8 cellular contexts compared by ENCODE assay signal in the genomic region with DNA sequence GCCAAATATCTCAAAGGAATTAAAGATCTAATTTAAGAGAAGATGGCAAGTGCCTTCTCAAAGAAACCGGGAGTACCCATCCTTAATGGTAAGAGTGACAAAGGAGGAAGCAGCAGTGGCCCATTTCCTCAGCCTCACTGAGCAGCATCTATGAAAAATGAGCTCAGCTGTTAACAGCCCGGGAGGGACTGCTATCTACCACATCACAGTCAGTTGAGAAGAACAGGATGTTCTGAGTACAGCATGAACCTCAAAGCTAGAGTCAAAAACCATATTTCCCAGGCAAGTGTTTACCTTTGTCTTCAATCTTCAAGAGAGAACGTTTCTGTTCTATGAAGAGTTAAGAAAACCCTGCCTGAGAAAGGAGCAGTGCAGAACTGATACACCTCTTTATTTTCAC.
DNase-seq lines count a peak whose midpoint lies in the region; ATAC-seq and TF ChIP-seq lines count a peak whose summit lies in the region.

No MANE protein-coding gene starts in this region.

- DNase-seq in HEK293T (ENCODE audit: extremely low spot score) = no peak
- no peak for DNase-seq in NCI-H1048 (lab: John Stamatoyannopoulos, UW)
- DNase-seq in GM19238 (ENCODE audit: insufficient read length, low spot score) = no peak

- ATAC-seq in GM18870 (IDR thresholded peaks at IDR 0.05; ENCODE audit: unreplicated experiment) (peak; percentile 53), HG02973 (IDR thresholded peaks at IDR 0.05; ENCODE audit: unreplicated experiment) (peak; percentile 62)
- ATAC-seq in activated CD4-positive, CD25-positive, alpha-beta regulatory T cell treated with anti-CD3 and anti-CD28 coated beads, Interleukin-2, amount 50 U/mL, for 24 hours = peak; percentile 80 to 81

- H3K9ac ChIP-seq in endocrine pancreas (ENCODE audit: control insufficient read depth, insufficient read depth, low read length) = no peak overlapping the region

- no peaks in the 10 kb centered on the region for H3K27me3 ChIP-seq in endocrine pancreas (ENCODE audit: control insufficient read depth, insufficient read depth, low read length)

- H3K9me3 ChIP-seq in endocrine pancreas (ENCODE audit: control insufficient read depth, low read length) = no peaks in the 10 kb centered on the region

- H3K4me3 ChIP-seq in endocrine pancreas (ENCODE audit: control insufficient read depth, insufficient read depth, low read length) (peak overlapping the region; percentile 38), skin epidermis (no peak overlapping the region)

- CTCF ChIA-PET in HEK293T (lab: Yijun Ruan, JAX) = no interaction called here

- H3K36me3 ChIP-seq in endocrine pancreas (ENCODE audit: control insufficient read depth, insufficient read depth, low read length) = no peaks in the 10 kb centered on the region

- POLR2A ChIA-PET in HEK293T (lab: Yijun Ruan, JAX) = interaction anchor here (1.2 kb wide), 1 partner anchor 115 kb away, joined by 7 read pairs; the partner anchor contains the start of gene BTG1

- peaks cover 29% of the 10 kb centered on the region for H3K4me1 ChIP-seq in endocrine pancreas (ENCODE audit: control insufficient read depth, insufficient read depth, low read length)

- H3K27ac ChIP-seq in skin epidermis = peak overlapping the region in 12 of 21 experiments; percentile 14 to 86 (median 54)

TF ChIP-seq in HEK293T, 16 proteins besides CTCF, POLR2A, EP300 and RAD21:
- no peak for TF ChIP-seq TARDBP (IDR thresholded peaks at IDR 0.05)
- TF ChIP-seq L3MBTL2 (conservative IDR thresholded peaks at IDR 0.05) = no peak
- no peak for TF ChIP-seq PKNOX1 (IDR thresholded peaks at IDR 0.05)
- TF ChIP-seq SP1 (IDR thresholded peaks at IDR 0.05) = no peak
- TF ChIP-seq HDGF (IDR thresholded peaks at IDR 0.05; ENCODE audit: borderline replicate concordance) = no peak
- TF ChIP-seq LEF1 (IDR thresholded peaks at IDR 0.05; ENCODE audit: borderline replicate concordance) = no peak
- TF ChIP-seq FOXK2 (IDR thresholded peaks at IDR 0.05) = no peak
- no peak for TF ChIP-seq ZNF384 (IDR thresholded peaks at IDR 0.05)
- TF ChIP-seq FOXA1 (IDR thresholded peaks at IDR 0.05) = no peak
- TF ChIP-seq NFRKB (IDR thresholded peaks at IDR 0.05) = no peak
- no peak for TF ChIP-seq ARNT (IDR thresholded peaks at IDR 0.05)
- no peak for TF ChIP-seq FOXM1 (IDR thresholded peaks at IDR 0.05; ENCODE audit: borderline replicate concordance)
- no peak for TF ChIP-seq SUZ12 (IDR thresholded peaks at IDR 0.05)
- TF ChIP-seq ELF4 (IDR thresholded peaks at IDR 0.05) = no peak
- TF ChIP-seq BHLHE40 (IDR thresholded peaks at IDR 0.05; ENCODE audit: borderline replicate concordance) = no peak
- TF ChIP-seq CTBP1 (IDR thresholded peaks at IDR 0.05; ENCODE audit: borderline replicate concordance) = no peak
TF ChIP-seq in HEK293T: peak in this region for 0.
